Comparison of ENCODE assay signal across 21 cellular contexts in the genomic region with DNA sequence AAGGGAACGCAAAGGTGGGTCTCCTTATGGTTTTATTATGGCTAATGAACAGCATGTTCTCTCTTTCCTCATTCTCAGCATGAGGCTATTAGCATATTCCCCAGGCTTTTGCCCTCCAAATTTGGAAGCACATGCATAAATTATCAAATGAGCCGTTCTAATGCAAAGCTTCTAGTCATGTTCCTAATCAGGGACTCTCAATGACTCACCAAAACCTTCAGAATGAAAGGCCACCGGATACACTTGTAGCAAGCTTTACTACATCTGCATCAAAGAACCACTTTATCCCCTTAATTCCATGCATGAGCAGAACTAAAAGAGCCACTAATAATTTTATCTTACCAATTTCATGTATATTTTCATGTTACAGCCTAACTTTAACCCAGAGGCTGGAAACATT.
DNase-seq lines count a peak whose midpoint lies in the region; TF ChIP-seq lines count a peak whose summit lies in the region.
"Had no signal": no experiment of that assay in that cellular context is flagged by ENCODE, and none has a peak within 500 bp of the region (broad histone marks: within the 10 kb centered on the region; RNA-seq: fewer than 3 reads in every experiment).

No MANE protein-coding gene starts in this region.

- H3K27ac ChIP-seq in esophagus muscularis mucosa (replicated peaks in 1 of 4): no peak overlapping the region
- no peak overlapping the region for H3K27ac ChIP-seq in substantia nigra (ENCODE audit: low read depth, low read length, poor library complexity, severe bottlenecking)
- H3K27ac ChIP-seq: 22Rv1; BLaER1 treated with 17β-estradiol and CSF1 and Interleukin-3, amounts not matched to agents 10 nM and 100 nM; GM23248 had no signal

- no peaks in the 10 kb centered on the region for H3K27me3 Mint-ChIP-seq in type B pancreatic cell

- 89% methylated on average over 3 of the region's 3 CpGs for WGBS in esophagus muscularis mucosa

- TF ChIP-seq POLR2A in esophagus muscularis mucosa (IDR thresholded peaks at IDR 0.05; ENCODE audit: low read depth): no peak

- peaks cover 2% of the 10 kb centered on the region for H3K4me1 ChIP-seq in NT2/D1 (ENCODE audit: insufficient read depth, insufficient read length)
- peaks cover 0 to 8% (median 7%) of the 10 kb centered on the region in 4 donors for H3K4me1 ChIP-seq in esophagus muscularis mucosa
- H3K4me1 ChIP-seq: BE2C; BLaER1 treated with 17β-estradiol and CSF1 and Interleukin-3, amounts not matched to agents 10 nM and 100 nM had no signal

- H3K9me3 Mint-ChIP-seq in type B pancreatic cell: peaks cover 10% of the 10 kb centered on the region

- intact Hi-C loops in esophagus muscularis mucosa (cut with DNase I): no loop called here

- H3K9me3 ChIP-seq in NT2/D1 (ENCODE audit: insufficient read depth, low read length) (no peaks in the 10 kb centered on the region), esophagus muscularis mucosa (peaks cover 0 to 13% (median 2%) of the 10 kb centered on the region in 4 donors)

- DNase-seq in DMS 273 (lab: John Stamatoyannopoulos, UW; ENCODE audit: unreplicated experiment) (peak; percentile 36), DMS 273 treated with DMSO at 0.1 percent for 48 hours (lab: John Stamatoyannopoulos, UW) (no peak), DMS79 (lab: John Stamatoyannopoulos, UW) (peak; percentile 18), NT2/D1 (ENCODE audit: low read depth, low spot score) (peak; percentile 8), esophagus muscularis mucosa (ENCODE audit: extremely low spot score) (peak; percentile 8), substantia nigra (lab: John Stamatoyannopoulos, UW) (no peak), NCI-H2107 (lab: John Stamatoyannopoulos, UW) (no peak), type B pancreatic cell (ENCODE audit: extremely low spot score, unreplicated experiment) (no peak)
- DNase-seq: ACHN; AML-193; BE2C; Calu3; CD4-positive, alpha-beta T cell; CD8-positive, alpha-beta memory T cell; COR-L47; DND-41; GM23248; H9 had no signal

- H3K27me3 ChIP-seq in NT2/D1 (ENCODE audit: insufficient read depth, insufficient read length) (no peaks in the 10 kb centered on the region), esophagus muscularis mucosa (no peaks in the 10 kb centered on the region)
- H3K27me3 ChIP-seq: BLaER1 treated with 17β-estradiol and CSF1 and Interleukin-3, amounts not matched to agents 10 nM and 100 nM had no signal

- H3K4me3 Mint-ChIP-seq in type B pancreatic cell: no peak overlapping the region
- H3K4me3 Mint-ChIP-seq: CD14-positive monocyte; CD4-positive, alpha-beta T cell; CD8-positive, alpha-beta memory T cell; H9 had no signal

- H3K4me3 ChIP-seq in NT2/D1 (ENCODE audit: insufficient read length, low read depth) (no peak overlapping the region), esophagus muscularis mucosa (no peak overlapping the region)
- H3K4me3 ChIP-seq: BLaER1 treated with 17β-estradiol and CSF1 and Interleukin-3, amounts not matched to agents 10 nM and 100 nM; GM23248 had no signal

- H3K4me1 Mint-ChIP-seq in type B pancreatic cell (ENCODE audit: unreplicated experiment): no peaks in the 10 kb centered on the region
- H3K4me1 Mint-ChIP-seq: CD14-positive monocyte; CD8-positive, alpha-beta memory T cell had no signal

- H3K27ac Mint-ChIP-seq in type B pancreatic cell: no peak overlapping the region
- H3K27ac Mint-ChIP-seq: CD14-positive monocyte; CD4-positive, alpha-beta T cell; CD8-positive, alpha-beta memory T cell; H9 had no signal

- no peak overlapping the region for H3K9ac ChIP-seq in NT2/D1 (ENCODE audit: insufficient read length, low read depth)
- H3K9ac ChIP-seq: BLaER1 treated with 17β-estradiol and CSF1 and Interleukin-3, amounts not matched to agents 10 nM and 100 nM; GM23248 had no signal

- H3K36me3 Mint-ChIP-seq in type B pancreatic cell: no peaks in the 10 kb centered on the region
- H3K36me3 Mint-ChIP-seq: CD14-positive monocyte had no signal

- H3K36me3 ChIP-seq in NT2/D1 (ENCODE audit: insufficient read depth, insufficient read length, low read length): no peaks in the 10 kb centered on the region
- H3K36me3 ChIP-seq in esophagus muscularis mucosa: no peaks in the 10 kb centered on the region
- H3K36me3 ChIP-seq: BE2C; BLaER1 treated with 17β-estradiol and CSF1 and Interleukin-3, amounts not matched to agents 10 nM and 100 nM had no signal

- TF ChIP-seq CTCF in esophagus muscularis mucosa (IDR thresholded peaks at IDR 0.05): no peak
- no peak for TF ChIP-seq CTCF in type B pancreatic cell (conservative IDR thresholded peaks at IDR 0.05)

- TF ChIP-seq EP300 in esophagus muscularis mucosa (IDR thresholded peaks at IDR 0.05): no peak

Comparison
In these comparisons a context has a peak if more than half of its experiments do, and no peak if none do; other contexts are left out.
1. DNase-seq: peak in DMS 273 (single experiment), DMS79 (single experiment), NT2/D1 (single experiment) and esophagus muscularis mucosa (single experiment); none in DMS 273 treated with DMSO at 0.1 percent for 48 hours (single experiment), substantia nigra (0 of 49), NCI-H2107 (single experiment) and type B pancreatic cell (single experiment).